Comparison of ENCODE assay signal across 1 cellular context in genomic region chr10:5482016-5482415, GRCh38.
TF ChIP-seq lines count a peak whose summit lies in the region.

No MANE protein-coding gene starts in this region.

TF ChIP-seq in H1, 55 proteins besides CTCF, POLR2A, EP300 and RAD21 (continued from another document):
- TF ChIP-seq, protein P1, sequence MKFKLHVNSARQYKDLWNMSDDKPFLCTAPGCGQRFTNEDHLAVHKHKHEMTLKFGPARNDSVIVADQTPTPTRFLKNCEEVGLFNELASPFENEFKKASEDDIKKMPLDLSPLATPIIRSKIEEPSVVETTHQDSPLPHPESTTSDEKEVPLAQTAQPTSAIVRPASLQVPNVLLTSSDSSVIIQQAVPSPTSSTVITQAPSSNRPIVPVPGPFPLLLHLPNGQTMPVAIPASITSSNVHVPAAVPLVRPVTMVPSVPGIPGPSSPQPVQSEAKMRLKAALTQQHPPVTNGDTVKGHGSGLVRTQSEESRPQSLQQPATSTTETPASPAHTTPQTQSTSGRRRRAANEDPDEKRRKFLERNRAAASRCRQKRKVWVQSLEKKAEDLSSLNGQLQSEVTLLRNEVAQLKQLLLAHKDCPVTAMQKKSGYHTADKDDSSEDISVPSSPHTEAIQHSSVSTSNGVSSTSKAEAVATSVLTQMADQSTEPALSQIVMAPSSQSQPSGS (IDR thresholded peaks at IDR 0.05; ENCODE audit: low read length): no peak
- TF ChIP-seq E2F6 (IDR thresholded peaks at IDR 0.05) (no peak), ASH2L (IDR thresholded peaks at IDR 0.05; ENCODE audit: low read length) (no peak), FOSL1 (IDR thresholded peaks at IDR 0.05; ENCODE audit: insufficient read depth, low read depth, low read length) (no peak), SUZ12 (IDR thresholded peaks at IDR 0.05; ENCODE audit: low read length) (no peak), CREB1 (IDR thresholded peaks at IDR 0.05) (no peak), CHD2 (IDR thresholded peaks at IDR 0.05; ENCODE audit: low read length) (no peak), TBP (IDR thresholded peaks at IDR 0.05; ENCODE audit: low read depth, low read length) (no peak), TCF12 (IDR thresholded peaks at IDR 0.05; ENCODE audit: low read depth, low read length) (no peak), JUND (IDR thresholded peaks at IDR 0.05; ENCODE audit: low read length) (no peak)
- TF ChIP-seq, protein P2, sequence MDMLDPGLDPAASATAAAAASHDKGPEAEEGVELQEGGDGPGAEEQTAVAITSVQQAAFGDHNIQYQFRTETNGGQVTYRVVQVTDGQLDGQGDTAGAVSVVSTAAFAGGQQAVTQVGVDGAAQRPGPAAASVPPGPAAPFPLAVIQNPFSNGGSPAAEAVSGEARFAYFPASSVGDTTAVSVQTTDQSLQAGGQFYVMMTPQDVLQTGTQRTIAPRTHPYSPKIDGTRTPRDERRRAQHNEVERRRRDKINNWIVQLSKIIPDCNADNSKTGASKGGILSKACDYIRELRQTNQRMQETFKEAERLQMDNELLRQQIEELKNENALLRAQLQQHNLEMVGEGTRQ (IDR thresholded peaks at IDR 0.05; ENCODE audit: low read length): no peak
